Comparison of ENCODE assay signal across 1 cellular context in genomic region chr13:45447050-45447661, GRCh38.
A peak's percentile ranks its signal among the peaks of the same experiment; 100 is the strongest.
TF ChIP-seq lines count a peak whose summit lies in the region.

No MANE protein-coding gene starts in this region.

TF ChIP-seq in HepG2, 621 proteins besides CTCF, POLR2A, EP300 and RAD21 (continued from another document and continues in another):
- TF ChIP-seq, protein P1, sequence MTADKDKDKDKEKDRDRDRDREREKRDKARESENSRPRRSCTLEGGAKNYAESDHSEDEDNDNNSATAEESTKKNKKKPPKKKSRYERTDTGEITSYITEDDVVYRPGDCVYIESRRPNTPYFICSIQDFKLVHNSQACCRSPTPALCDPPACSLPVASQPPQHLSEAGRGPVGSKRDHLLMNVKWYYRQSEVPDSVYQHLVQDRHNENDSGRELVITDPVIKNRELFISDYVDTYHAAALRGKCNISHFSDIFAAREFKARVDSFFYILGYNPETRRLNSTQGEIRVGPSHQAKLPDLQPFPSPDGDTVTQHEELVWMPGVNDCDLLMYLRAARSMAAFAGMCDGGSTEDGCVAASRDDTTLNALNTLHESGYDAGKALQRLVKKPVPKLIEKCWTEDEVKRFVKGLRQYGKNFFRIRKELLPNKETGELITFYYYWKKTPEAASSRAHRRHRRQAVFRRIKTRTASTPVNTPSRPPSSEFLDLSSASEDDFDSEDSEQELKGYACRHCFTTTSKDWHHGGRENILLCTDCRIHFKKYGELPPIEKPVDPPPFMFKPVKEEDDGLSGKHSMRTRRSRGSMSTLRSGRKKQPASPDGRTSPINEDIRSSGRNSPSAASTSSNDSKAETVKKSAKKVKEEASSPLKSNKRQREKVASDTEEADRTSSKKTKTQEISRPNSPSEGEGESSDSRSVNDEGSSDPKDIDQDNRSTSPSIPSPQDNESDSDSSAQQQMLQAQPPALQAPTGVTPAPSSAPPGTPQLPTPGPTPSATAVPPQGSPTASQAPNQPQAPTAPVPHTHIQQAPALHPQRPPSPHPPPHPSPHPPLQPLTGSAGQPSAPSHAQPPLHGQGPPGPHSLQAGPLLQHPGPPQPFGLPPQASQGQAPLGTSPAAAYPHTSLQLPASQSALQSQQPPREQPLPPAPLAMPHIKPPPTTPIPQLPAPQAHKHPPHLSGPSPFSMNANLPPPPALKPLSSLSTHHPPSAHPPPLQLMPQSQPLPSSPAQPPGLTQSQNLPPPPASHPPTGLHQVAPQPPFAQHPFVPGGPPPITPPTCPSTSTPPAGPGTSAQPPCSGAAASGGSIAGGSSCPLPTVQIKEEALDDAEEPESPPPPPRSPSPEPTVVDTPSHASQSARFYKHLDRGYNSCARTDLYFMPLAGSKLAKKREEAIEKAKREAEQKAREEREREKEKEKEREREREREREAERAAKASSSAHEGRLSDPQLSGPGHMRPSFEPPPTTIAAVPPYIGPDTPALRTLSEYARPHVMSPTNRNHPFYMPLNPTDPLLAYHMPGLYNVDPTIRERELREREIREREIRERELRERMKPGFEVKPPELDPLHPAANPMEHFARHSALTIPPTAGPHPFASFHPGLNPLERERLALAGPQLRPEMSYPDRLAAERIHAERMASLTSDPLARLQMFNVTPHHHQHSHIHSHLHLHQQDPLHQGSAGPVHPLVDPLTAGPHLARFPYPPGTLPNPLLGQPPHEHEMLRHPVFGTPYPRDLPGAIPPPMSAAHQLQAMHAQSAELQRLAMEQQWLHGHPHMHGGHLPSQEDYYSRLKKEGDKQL (CRISPR knock-in tag; IDR thresholded peaks at IDR 0.05; ENCODE audit: low read depth): peak; percentile 69; the same call in 1 of the 2 replicates
- TF ChIP-seq ZNF768 (CRISPR knock-in tag; IDR thresholded peaks at IDR 0.05) (no peak), MTF2 (CRISPR knock-in tag; IDR thresholded peaks at IDR 0.05; ENCODE audit: borderline replicate concordance) (no peak), ZFP82 (CRISPR knock-in tag; IDR thresholded peaks at IDR 0.05; ENCODE audit: borderline replicate concordance) (no peak), PHF5A (CRISPR knock-in tag; IDR thresholded peaks at IDR 0.05; ENCODE audit: low read depth, unreplicated experiment) (no peak), MBNL3 (CRISPR knock-in tag; conservative IDR thresholded peaks at IDR 0.05) (peak; percentile 56; the same call in 1 of the 2 replicates), ZNF720 (CRISPR knock-in tag; IDR thresholded peaks at IDR 0.05) (no peak), TEAD3 (CRISPR knock-in tag; optimal IDR thresholded peaks at IDR 0.05; ENCODE audit: borderline replicate concordance) (peak; percentile 91), SRY (CRISPR knock-in tag; IDR thresholded peaks at IDR 0.05) (0 out of 2 replicates have a peak, but pooled peaks have one; percentile 47), ZNF354B (CRISPR knock-in tag; IDR thresholded peaks at IDR 0.05) (no peak), ATM (IDR thresholded peaks at IDR 0.05; ENCODE audit: borderline replicate concordance) (no peak), NBN (conservative IDR thresholded peaks at IDR 0.05) (no peak), ZSCAN22 (CRISPR knock-in tag; IDR thresholded peaks at IDR 0.05) (no peak), RFX3 (CRISPR knock-in tag; IDR thresholded peaks at IDR 0.05) (no peak), MBD4 (IDR thresholded peaks at IDR 0.05; ENCODE audit: borderline replicate concordance, low read length) (no peak), TBX3 (IDR thresholded peaks at IDR 0.05; ENCODE audit: borderline replicate concordance) (no peak), ARID2 (CRISPR knock-in tag; IDR thresholded peaks at IDR 0.05; ENCODE audit: borderline replicate concordance) (no peak), ZSCAN20 (CRISPR knock-in tag; IDR thresholded peaks at IDR 0.05; ENCODE audit: borderline replicate concordance) (no peak), PHF20 (CRISPR knock-in tag; IDR thresholded peaks at IDR 0.05) (no peak), ZNF652 (CRISPR knock-in tag; IDR thresholded peaks at IDR 0.05; ENCODE audit: borderline replicate concordance, low read depth) (peak; percentile 16; the same call in 1 of the 2 replicates), ZNF747 (CRISPR knock-in tag; IDR thresholded peaks at IDR 0.05; ENCODE audit: borderline replicate concordance) (no peak), RFX1 (IDR thresholded peaks at IDR 0.05) (no peak), NR2F1 (CRISPR knock-in tag; IDR thresholded peaks at IDR 0.05) (peak; percentile 81 to 92), FOXA3 (CRISPR knock-in tag; IDR thresholded peaks at IDR 0.05) (peak; percentile 87), ZNF501 (CRISPR knock-in tag; IDR thresholded peaks at IDR 0.05) (peak; percentile 68), ZNF7 (CRISPR knock-in tag; IDR thresholded peaks at IDR 0.05) (no peak), RBFOX2 (IDR thresholded peaks at IDR 0.05; ENCODE audit: low read depth, low read length) (peak; percentile 67), ELF4 (CRISPR knock-in tag; IDR thresholded peaks at IDR 0.05; ENCODE audit: borderline replicate concordance) (no peak), ZNF549 (CRISPR knock-in tag; IDR thresholded peaks at IDR 0.05) (no peak), HNRNPL (IDR thresholded peaks at IDR 0.05; ENCODE audit: low read depth, low read length) (no peak), SMAD3 (CRISPR knock-in tag; IDR thresholded peaks at IDR 0.05) (peak; percentile 70), KMT2B (CRISPR knock-in tag; IDR thresholded peaks at IDR 0.05) (no peak; the same call in 1 of the 2 replicates), ZBTB7B (CRISPR knock-in tag; IDR thresholded peaks at IDR 0.05) (peak; percentile 32; the same call in 1 of the 2 replicates), ZNF12 (CRISPR knock-in tag; IDR thresholded peaks at IDR 0.05) (peak; percentile 37; the same call in 1 of the 2 replicates), MAF1 (CRISPR knock-in tag; IDR thresholded peaks at IDR 0.05; ENCODE audit: borderline replicate concordance) (no peak), ZNF296 (CRISPR knock-in tag; conservative IDR thresholded peaks at IDR 0.05) (no peak), YY1 (IDR thresholded peaks at IDR 0.05; ENCODE audit: insufficient read depth, insufficient replicate concordance, low read depth, low read length) (peak; percentile 59), GATA4 (IDR thresholded peaks at IDR 0.05; ENCODE audit: borderline replicate concordance, low read depth) (no peak), KDM5B (CRISPR knock-in tag; IDR thresholded peaks at IDR 0.05; ENCODE audit: borderline replicate concordance) (no peak; the same call in 1 of the 2 replicates), ZNF280B (CRISPR knock-in tag; IDR thresholded peaks at IDR 0.05; ENCODE audit: borderline replicate concordance) (no peak), JUNB (CRISPR knock-in tag; IDR thresholded peaks at IDR 0.05; ENCODE audit: borderline replicate concordance) (no peak), ZNF484 (CRISPR knock-in tag; IDR thresholded peaks at IDR 0.05; ENCODE audit: borderline replicate concordance, low read depth) (no peak), ZNF678 (CRISPR knock-in tag; IDR thresholded peaks at IDR 0.05) (no peak), ZNF180 (CRISPR knock-in tag; IDR thresholded peaks at IDR 0.05; ENCODE audit: borderline replicate concordance, low read depth) (no peak), HDAC2 (CRISPR knock-in tag; IDR thresholded peaks at IDR 0.05) (peak; percentile 90)
- TF ChIP-seq, protein P2, sequence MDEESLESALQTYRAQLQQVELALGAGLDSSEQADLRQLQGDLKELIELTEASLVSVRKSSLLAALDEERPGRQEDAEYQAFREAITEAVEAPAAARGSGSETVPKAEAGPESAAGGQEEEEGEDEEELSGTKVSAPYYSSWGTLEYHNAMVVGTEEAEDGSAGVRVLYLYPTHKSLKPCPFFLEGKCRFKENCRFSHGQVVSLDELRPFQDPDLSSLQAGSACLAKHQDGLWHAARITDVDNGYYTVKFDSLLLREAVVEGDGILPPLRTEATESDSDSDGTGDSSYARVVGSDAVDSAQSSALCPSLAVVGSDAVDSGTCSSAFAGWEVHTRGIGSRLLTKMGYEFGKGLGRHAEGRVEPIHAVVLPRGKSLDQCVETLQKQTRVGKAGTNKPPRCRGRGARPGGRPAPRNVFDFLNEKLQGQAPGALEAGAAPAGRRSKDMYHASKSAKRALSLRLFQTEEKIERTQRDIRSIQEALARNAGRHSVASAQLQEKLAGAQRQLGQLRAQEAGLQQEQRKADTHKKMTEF (CRISPR knock-in tag; IDR thresholded peaks at IDR 0.05): peak; percentile 78
- TF ChIP-seq, protein P3, sequence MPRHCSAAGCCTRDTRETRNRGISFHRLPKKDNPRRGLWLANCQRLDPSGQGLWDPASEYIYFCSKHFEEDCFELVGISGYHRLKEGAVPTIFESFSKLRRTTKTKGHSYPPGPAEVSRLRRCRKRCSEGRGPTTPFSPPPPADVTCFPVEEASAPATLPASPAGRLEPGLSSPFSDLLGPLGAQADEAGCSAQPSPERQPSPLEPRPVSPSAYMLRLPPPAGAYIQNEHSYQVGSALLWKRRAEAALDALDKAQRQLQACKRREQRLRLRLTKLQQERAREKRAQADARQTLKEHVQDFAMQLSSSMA (CRISPR knock-in tag; IDR thresholded peaks at IDR 0.05): no peak
- TF ChIP-seq, protein P4, sequence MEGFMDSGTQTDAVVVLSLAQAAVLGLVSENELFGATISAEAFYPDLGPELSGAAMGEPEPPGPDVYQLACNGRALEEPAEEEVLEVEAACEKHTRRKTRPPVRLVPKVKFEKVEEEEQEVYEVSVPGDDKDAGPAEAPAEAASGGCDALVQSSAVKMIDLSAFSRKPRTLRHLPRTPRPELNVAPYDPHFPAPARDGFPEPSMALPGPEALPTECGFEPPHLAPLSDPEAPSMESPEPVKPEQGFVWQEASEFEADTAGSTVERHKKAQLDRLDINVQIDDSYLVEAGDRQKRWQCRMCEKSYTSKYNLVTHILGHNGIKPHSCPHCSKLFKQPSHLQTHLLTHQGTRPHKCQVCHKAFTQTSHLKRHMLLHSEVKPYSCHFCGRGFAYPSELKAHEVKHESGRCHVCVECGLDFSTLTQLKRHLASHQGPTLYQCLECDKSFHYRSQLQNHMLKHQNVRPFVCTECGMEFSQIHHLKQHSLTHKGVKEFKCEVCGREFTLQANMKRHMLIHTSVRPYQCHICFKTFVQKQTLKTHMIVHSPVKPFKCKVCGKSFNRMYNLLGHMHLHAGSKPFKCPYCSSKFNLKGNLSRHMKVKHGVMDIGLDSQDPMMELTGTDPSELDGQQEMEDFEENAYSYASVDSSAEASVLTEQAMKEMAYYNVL (CRISPR knock-in tag; IDR thresholded peaks at IDR 0.05; ENCODE audit: borderline replicate concordance): peak; percentile 78; the same call in 1 of the 2 replicates
- TF ChIP-seq, protein P5, sequence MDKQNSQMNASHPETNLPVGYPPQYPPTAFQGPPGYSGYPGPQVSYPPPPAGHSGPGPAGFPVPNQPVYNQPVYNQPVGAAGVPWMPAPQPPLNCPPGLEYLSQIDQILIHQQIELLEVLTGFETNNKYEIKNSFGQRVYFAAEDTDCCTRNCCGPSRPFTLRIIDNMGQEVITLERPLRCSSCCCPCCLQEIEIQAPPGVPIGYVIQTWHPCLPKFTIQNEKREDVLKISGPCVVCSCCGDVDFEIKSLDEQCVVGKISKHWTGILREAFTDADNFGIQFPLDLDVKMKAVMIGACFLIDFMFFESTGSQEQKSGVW (CRISPR knock-in tag; IDR thresholded peaks at IDR 0.05; ENCODE audit: borderline replicate concordance): no peak
- TF ChIP-seq, protein P6, sequence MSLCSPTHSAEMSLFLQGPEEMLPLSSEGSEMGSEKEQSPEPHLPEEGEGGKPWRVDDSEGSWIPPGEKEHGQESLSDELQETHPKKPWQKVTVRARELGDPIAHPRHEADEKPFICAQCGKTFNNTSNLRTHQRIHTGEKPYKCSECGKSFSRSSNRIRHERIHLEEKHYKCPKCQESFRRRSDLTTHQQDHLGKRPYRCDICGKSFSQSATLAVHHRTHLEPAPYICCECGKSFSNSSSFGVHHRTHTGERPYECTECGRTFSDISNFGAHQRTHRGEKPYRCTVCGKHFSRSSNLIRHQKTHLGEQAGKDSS (CRISPR knock-in tag; IDR thresholded peaks at IDR 0.05; ENCODE audit: borderline replicate concordance, low read depth): peak; percentile 46; the same call in 1 of the 2 replicates
- TF ChIP-seq, protein P7, sequence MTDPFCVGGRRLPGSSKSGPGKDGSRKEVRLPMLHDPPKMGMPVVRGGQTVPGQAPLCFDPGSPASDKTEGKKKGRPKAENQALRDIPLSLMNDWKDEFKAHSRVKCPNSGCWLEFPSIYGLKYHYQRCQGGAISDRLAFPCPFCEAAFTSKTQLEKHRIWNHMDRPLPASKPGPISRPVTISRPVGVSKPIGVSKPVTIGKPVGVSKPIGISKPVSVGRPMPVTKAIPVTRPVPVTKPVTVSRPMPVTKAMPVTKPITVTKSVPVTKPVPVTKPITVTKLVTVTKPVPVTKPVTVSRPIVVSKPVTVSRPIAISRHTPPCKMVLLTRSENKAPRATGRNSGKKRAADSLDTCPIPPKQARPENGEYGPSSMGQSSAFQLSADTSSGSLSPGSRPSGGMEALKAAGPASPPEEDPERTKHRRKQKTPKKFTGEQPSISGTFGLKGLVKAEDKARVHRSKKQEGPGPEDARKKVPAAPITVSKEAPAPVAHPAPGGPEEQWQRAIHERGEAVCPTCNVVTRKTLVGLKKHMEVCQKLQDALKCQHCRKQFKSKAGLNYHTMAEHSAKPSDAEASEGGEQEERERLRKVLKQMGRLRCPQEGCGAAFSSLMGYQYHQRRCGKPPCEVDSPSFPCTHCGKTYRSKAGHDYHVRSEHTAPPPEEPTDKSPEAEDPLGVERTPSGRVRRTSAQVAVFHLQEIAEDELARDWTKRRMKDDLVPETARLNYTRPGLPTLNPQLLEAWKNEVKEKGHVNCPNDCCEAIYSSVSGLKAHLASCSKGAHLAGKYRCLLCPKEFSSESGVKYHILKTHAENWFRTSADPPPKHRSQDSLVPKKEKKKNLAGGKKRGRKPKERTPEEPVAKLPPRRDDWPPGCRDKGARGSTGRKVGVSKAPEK (CRISPR knock-in tag; IDR thresholded peaks at IDR 0.05; ENCODE audit: borderline replicate concordance): no peak
- TF ChIP-seq, protein P8, sequence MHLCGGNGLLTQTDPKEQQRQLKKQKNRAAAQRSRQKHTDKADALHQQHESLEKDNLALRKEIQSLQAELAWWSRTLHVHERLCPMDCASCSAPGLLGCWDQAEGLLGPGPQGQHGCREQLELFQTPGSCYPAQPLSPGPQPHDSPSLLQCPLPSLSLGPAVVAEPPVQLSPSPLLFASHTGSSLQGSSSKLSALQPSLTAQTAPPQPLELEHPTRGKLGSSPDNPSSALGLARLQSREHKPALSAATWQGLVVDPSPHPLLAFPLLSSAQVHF (CRISPR knock-in tag; IDR thresholded peaks at IDR 0.05): no peak
- TF ChIP-seq, protein P9, sequence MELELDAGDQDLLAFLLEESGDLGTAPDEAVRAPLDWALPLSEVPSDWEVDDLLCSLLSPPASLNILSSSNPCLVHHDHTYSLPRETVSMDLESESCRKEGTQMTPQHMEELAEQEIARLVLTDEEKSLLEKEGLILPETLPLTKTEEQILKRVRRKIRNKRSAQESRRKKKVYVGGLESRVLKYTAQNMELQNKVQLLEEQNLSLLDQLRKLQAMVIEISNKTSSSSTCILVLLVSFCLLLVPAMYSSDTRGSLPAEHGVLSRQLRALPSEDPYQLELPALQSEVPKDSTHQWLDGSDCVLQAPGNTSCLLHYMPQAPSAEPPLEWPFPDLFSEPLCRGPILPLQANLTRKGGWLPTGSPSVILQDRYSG (CRISPR knock-in tag; IDR thresholded peaks at IDR 0.05): no peak
